Comparison of ENCODE assay signal across 1 cellular context in genomic region chr17:61410100-61410551, GRCh38.
TF ChIP-seq lines count a peak whose summit lies in the region.

No MANE protein-coding gene starts in this region.

TF ChIP-seq in endothelial cell of umbilical vein, 7 proteins besides CTCF, POLR2A, EP300 and RAD21:
- TF ChIP-seq MYC (IDR thresholded peaks at IDR 0.05; ENCODE audit: low read depth, low read length) (no peak), EZH2 (IDR thresholded peaks at IDR 0.05; ENCODE audit: borderline replicate concordance, low read depth, low read length, severe bottlenecking) (peak; percentile 42), JUN (IDR thresholded peaks at IDR 0.05; ENCODE audit: borderline replicate concordance, insufficient read depth, insufficient read length, low read depth) (no peak), POLR2AphosphoS5 (IDR thresholded peaks at IDR 0.05; ENCODE audit: insufficient read depth, low read depth, low read length) (no peak)
